Comparison of ENCODE assay signal across 17 cellular contexts in genomic region chr7:96085953-96086352, GRCh38.
"Had no signal": no experiment of that assay in that cellular context is flagged by ENCODE, and none has a peak within 500 bp of the region (broad histone marks: within the 10 kb centered on the region; RNA-seq: fewer than 3 reads in every experiment).

No MANE protein-coding gene starts in this region.

- H3K27ac ChIP-seq: adrenal gland, esophagus muscularis mucosa, gastroesophageal sphincter, heart left ventricle, sigmoid colon, stomach, vagina, WERI-Rb-1 had no signal

- FAIRE-seq: endothelial cell of umbilical vein had no signal

- H3K36me3 ChIP-seq: adrenal gland, esophagus muscularis mucosa, gastroesophageal sphincter, heart left ventricle, sigmoid colon, stomach, vagina, WERI-Rb-1 had no signal

- H3K9me3 ChIP-seq: esophagus muscularis mucosa, gastroesophageal sphincter, heart left ventricle, sigmoid colon, stomach, vagina had no signal

- DNase-seq: activated CD4-positive, alpha-beta T cell treated with anti-CD3 and anti-CD28 coated beads for 1 hour; activated CD4-positive, alpha-beta T cell treated with anti-CD3 and anti-CD28 coated beads, Interleukin-2, amount 50 U/mL, for 48 hours; activated gamma-delta T cell treated with Interleukin-2 at 50 U/mL for 16 hours; adrenal gland; effector CD8-positive, alpha-beta T cell; heart left ventricle; kidney; natural killer cell; sigmoid colon; stimulated activated CD4-positive, alpha-beta T cell treated with anti-CD3 and anti-CD28 coated beads, Interleukin-4, amount 100 ng/mL, for 24 hours; stomach; WERI-Rb-1 had no signal

- H3K4me1 ChIP-seq: adrenal gland, esophagus muscularis mucosa, gastroesophageal sphincter, sigmoid colon, vagina had no signal

- H3K27me3 ChIP-seq: adrenal gland, esophagus muscularis mucosa, gastroesophageal sphincter, heart left ventricle, sigmoid colon, stomach, vagina had no signal

- H3K4me3 ChIP-seq: adrenal gland, esophagus muscularis mucosa, gastroesophageal sphincter, heart left ventricle, lung, sigmoid colon, stomach, vagina had no signal
